In the genomic region with DNA sequence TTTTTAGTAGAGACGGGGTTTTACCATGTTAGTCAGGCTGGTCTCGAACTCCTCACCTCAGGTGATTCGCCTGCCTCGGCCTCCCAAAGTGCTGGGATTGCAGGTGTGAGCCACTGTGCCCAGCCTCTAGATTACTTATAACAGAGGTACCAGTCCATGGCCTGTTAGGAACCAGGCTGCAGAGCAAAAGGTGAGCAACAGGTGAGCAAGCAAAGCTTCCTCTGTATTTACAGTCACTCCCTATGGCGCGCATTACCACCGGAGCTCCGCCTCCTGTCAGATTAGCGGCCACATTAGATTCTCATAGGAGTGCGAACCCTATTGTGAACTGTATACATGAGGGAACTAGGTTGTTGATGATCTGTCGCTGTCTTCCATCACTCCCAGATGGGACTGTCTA, we compare ENCODE assay signal across 27 cellular contexts.
DNase-seq lines count a peak whose midpoint lies in the region; TF ChIP-seq lines count a peak whose summit lies in the region.
"Had no signal": no experiment of that assay in that cellular context is flagged by ENCODE, and none has a peak within 500 bp of the region (broad histone marks: within the 10 kb centered on the region; RNA-seq: fewer than 3 reads in every experiment).

No MANE protein-coding gene starts in this region.

- CTCF ChIA-PET in HEK293 (lab: Yijun Ruan, JAX) = interaction anchor here (0.7 to 1.1 kb wide), 3 partner anchors 15 to 690 kb away, joined by 3 read pairs; no protein-coding TSS in a partner anchor

- H3K4me1 ChIP-seq in HEK293 (ENCODE audit: control insufficient read depth, insufficient read depth, low read length) = peaks cover 4% of the 10 kb centered on the region; the same call in 1 of the 2 replicates
- H3K4me1 ChIP-seq: BE2C had no signal

- no peak for TF ChIP-seq CTCF in HEK293 (tag by site-specific recombination; IDR thresholded peaks at IDR 0.05)

- no peak overlapping the region for H3K4me3 ChIP-seq in HEK293 (ENCODE audit: low read depth, low read length)
- H3K4me3 ChIP-seq: A549; BLaER1; BLaER1 treated with 17β-estradiol and CSF1 and Interleukin-3, amounts not matched to agents 10 nM and 100 nM had no signal

- POLR2A ChIA-PET in HEK293 (lab: Yijun Ruan, JAX) = no interaction called here

- H3K36me3 ChIP-seq in HEK293 (ENCODE audit: control insufficient read depth in 2 of 2, insufficient read depth in 1 of 2, low read length in 2 of 2) = no peaks in the 10 kb centered on the region
- H3K36me3 ChIP-seq: BE2C; BLaER1; BLaER1 treated with 17β-estradiol and CSF1 and Interleukin-3, amounts not matched to agents 10 nM and 100 nM had no signal

- no peak overlapping the region for H3K27ac ChIP-seq in HEK293 (ENCODE audit: extremely low read depth, low read depth, low read length)
- H3K27ac ChIP-seq: 22Rv1; A549; BLaER1; BLaER1 treated with 17β-estradiol and CSF1 and Interleukin-3, amounts not matched to agents 10 nM and 100 nM; C4-2B had no signal

- peak; percentile 8 for DNase-seq in DMS53 (lab: John Stamatoyannopoulos, UW)
- DNase-seq in DMS53 treated with DMSO at 0.1 percent for 48 hours (lab: John Stamatoyannopoulos, UW; ENCODE audit: unreplicated experiment) = no peak
- no peak for DNase-seq in NCI-H2107 (lab: John Stamatoyannopoulos, UW)
- DNase-seq: 8988T; ACHN; AML-193; BE2C; C1 segment of cervical spinal cord; Calu3; CD4-positive, alpha-beta memory T cell; CD4-positive, alpha-beta T cell; CD4-positive, CD25-positive, alpha-beta regulatory T cell; CD8-positive, alpha-beta memory T cell; CD8-positive, alpha-beta T cell; COR-L47; DMS 273 treated with DMSO at 0.1 percent for 48 hours; DMS153; DMS79; DMS79 treated with DMSO at 0.1 percent for 48 hours; DND-41; EL had no signal

- no peaks in the 10 kb centered on the region for H3K9me3 ChIP-seq in HEK293 (ENCODE audit: control insufficient read depth, insufficient read depth, low read depth, low read length)
- H3K9me3 ChIP-seq: BE2C had no signal

TF ChIP-seq in HEK293, 187 proteins besides CTCF, POLR2A, EP300 and RAD21:
- TF ChIP-seq KLF7 (tag by site-specific recombination; IDR thresholded peaks at IDR 0.05; ENCODE audit: borderline replicate concordance) (no peak), ZNF19 (tag by site-specific recombination; IDR thresholded peaks at IDR 0.05; ENCODE audit: low read depth) (no peak), ZNF133 (tag by site-specific recombination; IDR thresholded peaks at IDR 0.05) (no peak), ZNF610 (tag by site-specific recombination; IDR thresholded peaks at IDR 0.05; ENCODE audit: borderline replicate concordance) (peak; percentile 95), SCRT2 (tag by site-specific recombination; IDR thresholded peaks at IDR 0.05) (peak; percentile 89), SCRT1 (tag by site-specific recombination; IDR thresholded peaks at IDR 0.05; ENCODE audit: borderline replicate concordance) (0 out of 2 replicates have a peak, but pooled peaks have one; percentile 43), ZNF529 (tag by site-specific recombination; IDR thresholded peaks at IDR 0.05; ENCODE audit: insufficient replicate concordance) (no peak), ZNF184 (tag by site-specific recombination; IDR thresholded peaks at IDR 0.05) (no peak), ZNF239 (tag by site-specific recombination; IDR thresholded peaks at IDR 0.05) (no peak), ZNF530 (tag by site-specific recombination; IDR thresholded peaks at IDR 0.05; ENCODE audit: low read depth) (no peak), ZNF677 (tag by site-specific recombination; IDR thresholded peaks at IDR 0.05) (no peak)
- TF ChIP-seq, protein P1, sequence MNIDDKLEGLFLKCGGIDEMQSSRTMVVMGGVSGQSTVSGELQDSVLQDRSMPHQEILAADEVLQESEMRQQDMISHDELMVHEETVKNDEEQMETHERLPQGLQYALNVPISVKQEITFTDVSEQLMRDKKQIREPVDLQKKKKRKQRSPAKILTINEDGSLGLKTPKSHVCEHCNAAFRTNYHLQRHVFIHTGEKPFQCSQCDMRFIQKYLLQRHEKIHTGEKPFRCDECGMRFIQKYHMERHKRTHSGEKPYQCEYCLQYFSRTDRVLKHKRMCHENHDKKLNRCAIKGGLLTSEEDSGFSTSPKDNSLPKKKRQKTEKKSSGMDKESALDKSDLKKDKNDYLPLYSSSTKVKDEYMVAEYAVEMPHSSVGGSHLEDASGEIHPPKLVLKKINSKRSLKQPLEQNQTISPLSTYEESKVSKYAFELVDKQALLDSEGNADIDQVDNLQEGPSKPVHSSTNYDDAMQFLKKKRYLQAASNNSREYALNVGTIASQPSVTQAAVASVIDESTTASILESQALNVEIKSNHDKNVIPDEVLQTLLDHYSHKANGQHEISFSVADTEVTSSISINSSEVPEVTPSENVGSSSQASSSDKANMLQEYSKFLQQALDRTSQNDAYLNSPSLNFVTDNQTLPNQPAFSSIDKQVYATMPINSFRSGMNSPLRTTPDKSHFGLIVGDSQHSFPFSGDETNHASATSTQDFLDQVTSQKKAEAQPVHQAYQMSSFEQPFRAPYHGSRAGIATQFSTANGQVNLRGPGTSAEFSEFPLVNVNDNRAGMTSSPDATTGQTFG (tag by site-specific recombination; IDR thresholded peaks at IDR 0.05; ENCODE audit: borderline replicate concordance) = no peak
- TF ChIP-seq, protein P2, sequence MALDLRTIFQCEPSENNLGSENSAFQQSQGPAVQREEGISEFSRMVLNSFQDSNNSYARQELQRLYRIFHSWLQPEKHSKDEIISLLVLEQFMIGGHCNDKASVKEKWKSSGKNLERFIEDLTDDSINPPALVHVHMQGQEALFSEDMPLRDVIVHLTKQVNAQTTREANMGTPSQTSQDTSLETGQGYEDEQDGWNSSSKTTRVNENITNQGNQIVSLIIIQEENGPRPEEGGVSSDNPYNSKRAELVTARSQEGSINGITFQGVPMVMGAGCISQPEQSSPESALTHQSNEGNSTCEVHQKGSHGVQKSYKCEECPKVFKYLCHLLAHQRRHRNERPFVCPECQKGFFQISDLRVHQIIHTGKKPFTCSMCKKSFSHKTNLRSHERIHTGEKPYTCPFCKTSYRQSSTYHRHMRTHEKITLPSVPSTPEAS (tag by site-specific recombination; IDR thresholded peaks at IDR 0.05) = no peak
- TF ChIP-seq, protein P3, sequence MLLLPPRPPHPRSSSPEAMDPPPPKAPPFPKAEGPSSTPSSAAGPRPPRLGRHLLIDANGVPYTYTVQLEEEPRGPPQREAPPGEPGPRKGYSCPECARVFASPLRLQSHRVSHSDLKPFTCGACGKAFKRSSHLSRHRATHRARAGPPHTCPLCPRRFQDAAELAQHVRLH (tag by site-specific recombination; IDR thresholded peaks at IDR 0.05) = no peak
TF ChIP-seq in HEK293: peak in this region for 3.
